Comparison of ENCODE assay signal across 8 cellular contexts in the genomic region with DNA sequence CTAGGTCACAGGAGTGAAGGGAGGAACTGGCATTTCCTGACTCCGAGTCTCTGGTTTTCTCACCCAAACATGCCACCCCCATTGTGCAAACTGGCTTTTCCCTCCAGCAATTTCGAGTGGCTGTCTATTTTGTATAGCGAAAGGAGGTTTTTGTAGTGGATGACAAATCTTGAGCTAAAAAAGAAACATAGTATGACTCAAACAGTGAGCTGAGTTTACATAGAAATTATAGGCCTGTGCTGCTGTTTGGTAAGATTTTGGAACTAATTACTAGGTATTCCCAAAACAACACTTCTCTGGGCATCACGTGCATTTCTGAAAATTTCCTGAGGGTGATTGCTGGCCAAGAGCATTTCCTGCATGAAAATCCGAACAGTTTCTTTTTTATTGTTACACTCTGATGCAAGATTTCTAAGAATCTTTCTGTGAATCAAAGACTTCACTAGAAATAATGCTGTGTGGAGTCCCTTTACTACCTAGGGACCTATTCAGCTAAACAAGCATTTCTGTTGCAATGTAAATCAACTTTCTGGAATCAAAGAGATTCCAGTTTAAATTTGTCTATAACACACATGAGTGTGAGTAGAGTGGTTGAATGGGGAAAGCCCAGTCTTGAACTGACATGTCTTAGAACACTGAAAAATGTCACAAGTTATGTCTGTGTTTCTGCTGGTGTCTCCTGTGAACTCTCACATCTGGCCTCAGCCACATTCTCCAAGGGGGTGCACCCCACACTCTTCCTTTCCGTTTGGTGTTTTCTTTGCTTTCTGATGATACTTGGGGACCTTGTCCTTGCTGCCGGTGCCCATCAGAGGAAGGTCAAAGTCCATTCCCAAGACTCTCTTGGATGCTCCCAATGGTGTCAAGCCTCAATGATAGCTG. TPM values are rescaled to one million over a fixed set of nuclear protein-coding genes. Genes with fewer than 3 reads are reported as not detected.
DNase-seq lines count a peak whose midpoint lies in the region; ATAC-seq and TF ChIP-seq lines count a peak whose summit lies in the region.

No MANE protein-coding gene starts in this region.

- no peaks in the 10 kb centered on the region for H3K9me3 ChIP-seq in HUES6 (ENCODE audit: control insufficient read depth, insufficient read depth, low read depth, low read length)
- no peaks in the 10 kb centered on the region for H3K9me3 ChIP-seq in left lung

- H3K27ac ChIP-seq in HUES6 (ENCODE audit: low read depth, low read length) = 0 out of 2 replicates have a peak overlapping the region, but pooled peaks have one; percentile 11
- no peak overlapping the region for H3K27ac ChIP-seq in left lung
- no peak overlapping the region for H3K27ac ChIP-seq in brain microvascular endothelial cell

- in situ Hi-C loops in brain microvascular endothelial cell (cut with HindIII; ENCODE audit: low pct_ligation_motif_present, low sequenced_read_pairs) = no loop called here

- TF ChIP-seq CTCF in left lung (IDR thresholded peaks at IDR 0.05) = no peak
- TF ChIP-seq CTCF in brain microvascular endothelial cell (IDR thresholded peaks at IDR 0.05; ENCODE audit: low read depth, low read length, missing control alignments) = no peak

- no peak overlapping the region for H3K9ac ChIP-seq in HUES6 (ENCODE audit: low read length)

- intact Hi-C loops in left lung (cut with DNase I) = no loop called here
- intact Hi-C loops in posterior cingulate gyrus (cut with DNase I) = no loop called here

- no peaks in the 10 kb centered on the region for H3K27me3 ChIP-seq in HUES6 (ENCODE audit: control insufficient read depth, insufficient read depth, low read length)
- H3K27me3 ChIP-seq in left lung = no peaks in the 10 kb centered on the region
- H3K27me3 ChIP-seq in brain microvascular endothelial cell (replicated peaks) = no peaks in the 10 kb centered on the region

- H3K4me3 ChIP-seq in HUES6 (ENCODE audit: low read depth, low read length) (no peak overlapping the region), left lung (no peak overlapping the region), brain microvascular endothelial cell (ENCODE audit: low read depth, low read length) (no peak overlapping the region)

- ATAC-seq in GM19463 (IDR thresholded peaks at IDR 0.05; ENCODE audit: unreplicated experiment) = peak; percentile 76
- ATAC-seq in left lung = peak; percentile 73

- DNase-seq in CD1c-positive myeloid dendritic cell (ENCODE audit: extremely low spot score) (peak; percentile 14), left lung (no peak), DMS53 treated with DMSO at 0.1 percent for 48 hours (lab: John Stamatoyannopoulos, UW; ENCODE audit: unreplicated experiment) (no peak), brain microvascular endothelial cell (no peak), posterior cingulate gyrus (no peak)
- no peak for DNase-seq in activated effector memory CD4-positive, alpha-beta T cell treated with Interleukin-2 at 50 U/mL for 16 hours

- peaks cover 11% of the 10 kb centered on the region for H3K4me1 ChIP-seq in HUES6 (ENCODE audit: control insufficient read depth, insufficient read depth, low read length)
- H3K4me1 ChIP-seq in left lung = peaks cover 5% of the 10 kb centered on the region in 2 donors

- H3K36me3 ChIP-seq in HUES6 (ENCODE audit: control insufficient read depth, insufficient read depth, low read length) (no peaks in the 10 kb centered on the region), left lung (no peaks in the 10 kb centered on the region), brain microvascular endothelial cell (replicated peaks) (no peaks in the 10 kb centered on the region)

RNA-seq across cellular contexts. Expression of gene DAPK1, which starts 33.3 kb away (rescaled TPM):
- total RNA-seq in left lung = 100 to 1,000 TPM in 1 of 2 donors, 10 to 100 TPM in 1; 78.2 to 123 TPM
